In the genomic region with DNA sequence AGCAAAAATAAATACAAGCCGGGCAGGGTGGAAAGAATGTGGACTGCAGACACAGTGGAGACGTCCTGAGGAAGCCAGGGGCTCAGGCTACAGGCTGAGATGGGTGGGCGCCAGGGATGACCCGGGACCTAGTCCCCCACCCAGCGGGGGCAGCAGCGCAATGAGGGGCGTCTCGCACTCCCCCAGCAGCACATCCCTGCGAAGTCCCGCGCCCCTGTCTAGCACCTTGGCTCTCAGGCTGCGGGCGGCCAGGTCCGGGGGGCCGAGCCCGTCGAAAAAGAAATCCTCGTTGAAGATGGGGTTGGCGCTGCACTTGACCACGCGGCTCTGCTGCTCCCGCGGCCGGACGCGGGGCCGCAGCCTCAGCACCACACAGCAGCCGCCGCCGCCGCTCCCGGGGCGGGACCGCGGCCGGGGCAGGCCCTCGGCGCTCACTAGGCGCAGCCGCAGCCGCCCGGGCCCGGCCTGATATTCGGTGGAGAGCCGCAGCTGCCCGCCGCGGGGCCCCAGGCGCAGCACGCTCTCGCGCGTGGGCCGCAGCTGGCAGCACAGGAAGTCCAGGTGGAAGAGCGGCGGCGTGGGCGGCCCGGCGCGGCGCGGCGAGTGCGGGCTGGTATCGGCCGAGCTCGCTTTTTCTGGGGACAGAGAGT, we compare ENCODE assay signal across 9 cellular contexts. TPM values are rescaled to one million over a fixed set of nuclear protein-coding genes. Genes with fewer than 3 reads are reported as not detected.
DNase-seq lines count a peak whose midpoint lies in the region; ATAC-seq and TF ChIP-seq lines count a peak whose summit lies in the region.
"Had no signal": no experiment of that assay in that cellular context is flagged by ENCODE, and none has a peak within 500 bp of the region (broad histone marks: within the 10 kb centered on the region; RNA-seq: fewer than 3 reads in every experiment).

No MANE protein-coding gene starts in this region.

- TF ChIP-seq CTCF in ascending aorta (IDR thresholded peaks at IDR 0.05) (no peak), Caco-2 (IDR thresholded peaks at IDR 0.05; ENCODE audit: insufficient read depth in 1 of 2, low read depth in 1 of 2, low read length in 1 of 2, severe bottlenecking in 1 of 2, unreplicated experiment in 1 of 2) (no peak)

- H3K36me3 ChIP-seq in ascending aorta (no peaks in the 10 kb centered on the region), Caco-2 (ENCODE audit: control insufficient read depth, insufficient read depth, low read length) (no peaks in the 10 kb centered on the region; the same call in 1 of the 2 replicates)

- H3K4me1 ChIP-seq in ascending aorta (peaks cover 8 to 10% of the 10 kb centered on the region in 2 donors), Caco-2 (peaks cover 20% of the 10 kb centered on the region)

- peaks cover 15% of the 10 kb centered on the region for H3K36me3 Mint-ChIP-seq in Caco-2 (ENCODE audit: insufficient read depth, unreplicated experiment)

- no peaks in the 10 kb centered on the region for H3K27me3 Mint-ChIP-seq in stimulated activated naive CD8-positive, alpha-beta T cell treated with anti-CD3 and anti-CD28 coated beads, Interleukin-15, amount 100 ng/mL, for 72 hours
- H3K27me3 Mint-ChIP-seq in Caco-2 (ENCODE audit: insufficient read depth, unreplicated experiment): no peaks in the 10 kb centered on the region

- H3K27ac Mint-ChIP-seq in stimulated activated naive CD8-positive, alpha-beta T cell treated with anti-CD3 and anti-CD28 coated beads, Interleukin-15, amount 100 ng/mL, for 72 hours: peak overlapping the region; percentile 95 to 99
- H3K27ac Mint-ChIP-seq in Caco-2 (ENCODE audit: unreplicated experiment): no peak overlapping the region

- no TSS peak for BruUV-seq in Caco-2 (replicated peaks; lab: Mats Ljungman, UMichigan)

- peak; percentile 31 for ATAC-seq in stimulated activated naive CD8-positive, alpha-beta T cell treated with anti-CD3 and anti-CD28 coated beads, Interleukin-15, amount 100 ng/mL, for 72 hours
- no peak for ATAC-seq in HG03135 (IDR thresholded peaks at IDR 0.05; ENCODE audit: unreplicated experiment)

- peak overlapping the region; percentile 91 to 94 for H3K4me3 Mint-ChIP-seq in stimulated activated naive CD8-positive, alpha-beta T cell treated with anti-CD3 and anti-CD28 coated beads, Interleukin-15, amount 100 ng/mL, for 72 hours
- no peak overlapping the region for H3K4me3 Mint-ChIP-seq in Caco-2 (ENCODE audit: unreplicated experiment)

- H3K4me1 Mint-ChIP-seq in stimulated activated naive CD8-positive, alpha-beta T cell treated with anti-CD3 and anti-CD28 coated beads, Interleukin-15, amount 100 ng/mL, for 72 hours: peaks cover 67% of the 10 kb centered on the region
- H3K4me1 Mint-ChIP-seq in Caco-2 (ENCODE audit: low read depth, unreplicated experiment): peaks cover 26% of the 10 kb centered on the region

- intact Hi-C loops in ascending aorta (cut with DNase I): no loop called here
- intact Hi-C loops in Caco-2 (cut with micrococcal nuclease; ENCODE audit: unreplicated experiment): loop anchor here (2.0 to 5.0 kb wide), 5 partner anchors 46 to 386 kb away; a partner anchor contains a TSS

- peaks cover 15% of the 10 kb centered on the region for H3K27me3 ChIP-seq in ascending aorta
- H3K27me3 ChIP-seq in Caco-2 (replicated peaks; ENCODE audit: control insufficient read depth, insufficient read depth, low read length): no peaks in the 10 kb centered on the region

- CTCF ChIA-PET in Caco-2 (lab: Charles Lee): no interaction called here

- POLR2A ChIA-PET in Caco-2 (lab: Charles Lee): no interaction called here

- DNase-seq in activated T-cell treated with anti-CD3 and anti-CD28 coated beads for 1 hour (ENCODE audit: low read depth) (peak; percentile 29), activated T-cell treated with anti-CD3 and anti-CD28 coated beads for 4 hours (no peak), ascending aorta (ENCODE audit: low spot score in 2 of 2) (no peak), kidney tubule cell (ENCODE audit: low spot score) (peak; percentile 27), NCI-H446 treated with DMSO at 0.1 percent for 48 hours (lab: John Stamatoyannopoulos, UW) (no peak), Caco-2 (no peak)
- peak; percentile 45 to 54 for DNase-seq in stimulated activated naive CD8-positive, alpha-beta T cell treated with anti-CD3 and anti-CD28 coated beads, Interleukin-15, amount 100 ng/mL, for 72 hours

- H3K9me3 ChIP-seq in ascending aorta (no peaks in the 10 kb centered on the region), Caco-2 (no peaks in the 10 kb centered on the region)

- no peak overlapping the region for H3K27ac ChIP-seq in ascending aorta

- peak overlapping the region; percentile 69 to 74 for H3K4me3 ChIP-seq in ascending aorta
- no peak overlapping the region for H3K4me3 ChIP-seq in Caco-2 (ENCODE audit: low read depth, low read length)

- no peaks in the 10 kb centered on the region for H3K9me3 Mint-ChIP-seq in stimulated activated naive CD8-positive, alpha-beta T cell treated with anti-CD3 and anti-CD28 coated beads, Interleukin-15, amount 100 ng/mL, for 72 hours
- H3K9me3 Mint-ChIP-seq in Caco-2 (ENCODE audit: unreplicated experiment): no peaks in the 10 kb centered on the region

RNA-seq across cellular contexts. Expression of a gene that starts 1.7 kb away (rescaled TPM):
- total RNA-seq in ascending aorta (not detected), Caco-2 (2022) (0.23 and 0.60 TPM in 2 replicates)

RNA-seq across cellular contexts. Expression of a gene that starts 6.4 kb away (rescaled TPM):
- total RNA-seq in ascending aorta: not detected
- total RNA-seq in Caco-2 (2022): not detected in 2 replicates
- total RNA-seq: pulmonary artery endothelial cell had no signal

RNA-seq across cellular contexts. Expression of a gene that starts 15.5 kb away (rescaled TPM):
- total RNA-seq in ascending aorta: not detected
- total RNA-seq in Caco-2 (2022): not detected in 2 replicates
- total RNA-seq: pulmonary artery endothelial cell had no signal

RNA-seq across cellular contexts. Expression of a gene that starts 32.7 kb away (rescaled TPM):
- total RNA-seq in ascending aorta: not detected
- total RNA-seq in Caco-2 (2022): not detected in 2 replicates
- total RNA-seq: pulmonary artery endothelial cell had no signal

RNA-seq across cellular contexts. Expression of a gene that starts 47.7 kb away (rescaled TPM):
- total RNA-seq in ascending aorta: 1.5 TPM
- 12.6 and 15.0 TPM in 2 replicates for total RNA-seq in Caco-2 (2022)

Comparison
In these comparisons a context has a peak if more than half of its experiments do, and no peak if none do; other contexts are left out.
1. DNase-seq: peak in activated T-cell treated with anti-CD3 and anti-CD28 coated beads for 1 hour (single experiment), kidney tubule cell (single experiment) and stimulated activated naive CD8-positive, alpha-beta T cell treated with anti-CD3 and anti-CD28 coated beads, Interleukin-15, amount 100 ng/mL, for 72 hours (2 of 2); none in activated T-cell treated with anti-CD3 and anti-CD28 coated beads for 4 hours (single experiment), ascending aorta (0 of 2), NCI-H446 treated with DMSO at 0.1 percent for 48 hours (single experiment) and Caco-2 (0 of 2).